13 cellular contexts compared by ENCODE assay signal in genomic region chr6:8627085-8627861, GRCh38.
DNase-seq lines count a peak whose midpoint lies in the region; ATAC-seq and TF ChIP-seq lines count a peak whose summit lies in the region.
"Had no signal": no experiment of that assay in that cellular context is flagged by ENCODE, and none has a peak within 500 bp of the region (broad histone marks: within the 10 kb centered on the region; RNA-seq: fewer than 3 reads in every experiment).

No MANE protein-coding gene starts in this region.

- H3K36me3 Mint-ChIP-seq in progenitor cell of endocrine pancreas (ENCODE audit: insufficient read depth), result no peaks in the 10 kb centered on the region
- H3K36me3 Mint-ChIP-seq: mesothelial cell of epicardium had no signal

- no peaks in the 10 kb centered on the region for H3K4me1 Mint-ChIP-seq in progenitor cell of endocrine pancreas (ENCODE audit: low read depth)
- H3K4me1 Mint-ChIP-seq: mesothelial cell of epicardium had no signal

- no peaks in the 10 kb centered on the region for H3K9me3 Mint-ChIP-seq in progenitor cell of endocrine pancreas (ENCODE audit: low read depth)
- H3K9me3 Mint-ChIP-seq: mesothelial cell of epicardium had no signal

- no peaks in the 10 kb centered on the region for H3K9me3 ChIP-seq in A673 (ENCODE audit: low read depth, low read length, poor library complexity, severe bottlenecking)

- H3K27ac ChIP-seq in A673 (ENCODE audit: low read depth, low read length, poor library complexity, severe bottlenecking), result no peak overlapping the region

- BruUV-seq in A673 (replicated peaks; lab: Mats Ljungman, UMichigan), result no TSS peak

- in situ Hi-C loops in KBM-7 (cut with MboI; ENCODE audit: low pct_unique_long_range_greater_than_20kb, low sequenced_read_pairs), result no loop called here

- H3K4me3 Mint-ChIP-seq in progenitor cell of endocrine pancreas (ENCODE audit: low read depth), result no peak overlapping the region
- H3K4me3 Mint-ChIP-seq: activated T-cell treated with anti-CD3 and anti-CD28 coated beads, Interleukin-2, amount 50 U/mL, for 4 hours; mesothelial cell of epicardium had no signal

- no peak overlapping the region for H3K27ac Mint-ChIP-seq in progenitor cell of endocrine pancreas
- H3K27ac Mint-ChIP-seq: mesothelial cell of epicardium had no signal

- peak; percentile 9 for DNase-seq in A673 (ENCODE audit: low spot score)
- peak; percentile 25 for DNase-seq in KBM-7
- peak; percentile 76 for DNase-seq in choroid plexus epithelial cell (ENCODE audit: low read depth)
- no peak for DNase-seq in progenitor cell of endocrine pancreas (ENCODE audit: low spot score, unreplicated experiment)
- DNase-seq in activated CD8-positive, alpha-beta memory T cell treated with anti-CD3 and anti-CD28 coated beads, Interleukin-2, amount 50 U/mL, for 48 hours, result no peak
- DNase-seq: activated T-cell treated with anti-CD3 and anti-CD28 coated beads, Interleukin-2, amount 50 U/mL, for 4 hours; erythroblast; stimulated activated CD4-positive, alpha-beta T cell treated with anti-CD3 and anti-CD28 coated beads, Interleukin-2, amount 100 ng/mL, for 24 hours had no signal

- intact Hi-C loops in A673 (cut with micrococcal nuclease; ENCODE audit: unreplicated experiment), result no loop called here

- H3K27me3 ChIP-seq in A673 (replicated peaks; ENCODE audit: insufficient read depth, low read depth, low read length, poor library complexity), result no peaks in the 10 kb centered on the region

- peak; percentile 68 for ATAC-seq in GM21723 (IDR thresholded peaks at IDR 0.05; ENCODE audit: unreplicated experiment)
- ATAC-seq in SK-N-SH treated with all-trans-retinoic acid at 6 μM for 48 hours, result no peak
- ATAC-seq in HG03354 (IDR thresholded peaks at IDR 0.05; ENCODE audit: poor library complexity, severe bottlenecking, unreplicated experiment), result no peak
- ATAC-seq: activated T-cell treated with anti-CD3 and anti-CD28 coated beads, Interleukin-2, amount 50 U/mL, for 4 hours; Panc1 had no signal

- H3K36me3 ChIP-seq in A673 (ENCODE audit: insufficient read depth, low read length, poor library complexity, severe bottlenecking), result no peaks in the 10 kb centered on the region

- CTCF ChIA-PET in A673 (lab: Charles Lee), result no interaction called here

- TF ChIP-seq CTCF in A673 (conservative IDR thresholded peaks at IDR 0.05; ENCODE audit: low read depth, low read length) (no peak), choroid plexus epithelial cell (conservative IDR thresholded peaks at IDR 0.05; ENCODE audit: low read depth, low read length) (no peak), progenitor cell of endocrine pancreas (IDR thresholded peaks at IDR 0.05; ENCODE audit: unreplicated experiment) (no peak)

- POLR2A ChIA-PET in A673 (lab: Charles Lee; ENCODE audit: low non-redundant PET), result interaction anchor here (0.5 kb wide), 1 partner anchor 71 kb away, joined by 3 read pairs; no protein-coding TSS in a partner anchor

- H3K4me3 ChIP-seq in A673 (ENCODE audit: low read depth, low read length, poor library complexity, severe bottlenecking), result no peak overlapping the region
- H3K4me3 ChIP-seq in choroid plexus epithelial cell (ENCODE audit: low read depth, low read length), result no peak overlapping the region

- no peaks in the 10 kb centered on the region for H3K27me3 Mint-ChIP-seq in progenitor cell of endocrine pancreas

- peaks cover 5% of the 10 kb centered on the region for H3K4me1 ChIP-seq in A673 (ENCODE audit: insufficient read depth, low read length, poor library complexity, severe bottlenecking)

TF ChIP-seq in SK-N-SH treated with all-trans-retinoic acid at 6 μM for 48 hours, 23 proteins besides CTCF, POLR2A, EP300 and RAD21:
- TF ChIP-seq PPARA (CRISPR knock-in tag; IDR thresholded peaks at IDR 0.05; ENCODE audit: borderline replicate concordance) (no peak), ARNTL (CRISPR knock-in tag; IDR thresholded peaks at IDR 0.05; ENCODE audit: borderline replicate concordance, low read depth) (no peak), CSRNP3 (CRISPR knock-in tag; IDR thresholded peaks at IDR 0.05) (no peak), ESRRG (CRISPR knock-in tag; IDR thresholded peaks at IDR 0.05) (no peak), RARB (CRISPR knock-in tag; IDR thresholded peaks at IDR 0.05) (no peak), PATZ1 (CRISPR knock-in tag; IDR thresholded peaks at IDR 0.05; ENCODE audit: borderline replicate concordance) (no peak), ZNF8 (CRISPR knock-in tag; IDR thresholded peaks at IDR 0.05) (no peak), TCF4 (CRISPR knock-in tag; IDR thresholded peaks at IDR 0.05; ENCODE audit: borderline replicate concordance) (no peak)

Comparison
In these comparisons a context has a peak if more than half of its experiments do, and no peak if none do; other contexts are left out.
1. DNase-seq: peak in A673 (single experiment), KBM-7 (single experiment) and choroid plexus epithelial cell (single experiment); none in progenitor cell of endocrine pancreas (single experiment) and activated CD8-positive, alpha-beta memory T cell treated with anti-CD3 and anti-CD28 coated beads, Interleukin-2, amount 50 U/mL, for 48 hours (single experiment).